In genomic region chr12:46354799-46355194, GRCh38 we compare ENCODE assay signal across 20 cellular contexts. TPM values are rescaled to one million over a fixed set of nuclear protein-coding genes. Genes with fewer than 3 reads are reported as not detected.
A peak's percentile ranks its signal among the peaks of the same experiment; 100 is the strongest.
DNase-seq lines count a peak whose midpoint lies in the region; ATAC-seq and TF ChIP-seq lines count a peak whose summit lies in the region.
"Had no signal": no experiment of that assay in that cellular context is flagged by ENCODE, and none has a peak within 500 bp of the region (broad histone marks: within the 10 kb centered on the region; RNA-seq: fewer than 3 reads in every experiment).

No MANE protein-coding gene starts in this region.

- H3K9ac ChIP-seq in PC-3 (ENCODE audit: low read length) = no peak overlapping the region
- H3K9ac ChIP-seq: BLaER1 treated with 17β-estradiol and CSF1 and Interleukin-3, amounts not matched to agents 10 nM and 100 nM had no signal

- peaks cover 27% of the 10 kb centered on the region for H3F3A ChIP-seq in PC-3 (ENCODE audit: low read length, unreplicated experiment)

- CTCF ChIA-PET in PC-3 (lab: Charles Lee) = no interaction called here

- DNase-seq in D341Med (ENCODE audit: low spot score) (peak; percentile 18), kidney glomerular epithelial cell (lab: John Stamatoyannopoulos, UW) (peak; percentile 29), PC-3 (no peak)
- DNase-seq in activated naive CD4-positive, alpha-beta T cell (lab: John Stamatoyannopoulos, UW) = no peak
- DNase-seq: Caco-2, GF-D8, NCI-H1092 treated with DMSO at 0.1 percent for 48 hours, NCI-H1436, NCI-H187, NCI-H2107, NCI-H524, NCI-H774, SJCRH30 had no signal

- POLR2A ChIA-PET in PC-3 (lab: Charles Lee; ENCODE audit: unreplicated experiment) = no interaction called here

- no peaks in the 10 kb centered on the region for H3K79me2 ChIP-seq in PC-3 (ENCODE audit: low read length)

- H3K4me3 ChIP-seq in PC-3 (ENCODE audit: low read length) = no peak overlapping the region
- H3K4me3 ChIP-seq: A549; BLaER1 treated with 17β-estradiol and CSF1 and Interleukin-3, amounts not matched to agents 10 nM and 100 nM; K562; SJCRH30 had no signal

- H3K9me3 ChIP-seq in PC-3 (ENCODE audit: low read length) = no peaks in the 10 kb centered on the region
- H3K9me3 ChIP-seq: A549, Caco-2, SJCRH30 had no signal

- 0 out of 2 replicates have a peak, but pooled peaks have one; percentile 13 for TF ChIP-seq RAD21 in Ishikawa (IDR thresholded peaks at IDR 0.05; ENCODE audit: low read depth)

- TF ChIP-seq CTCF in nephron (IDR thresholded peaks at IDR 0.05; ENCODE audit: unreplicated experiment in 3 of 3) (no peak), PC-3 (conservative IDR thresholded peaks at IDR 0.05; ENCODE audit: low read depth, low read length) (no peak)

- no peak overlapping the region for H3K4me2 ChIP-seq in PC-3 (ENCODE audit: low read length)
- H3K4me2 ChIP-seq: A549; BLaER1 treated with 17β-estradiol and CSF1 and Interleukin-3, amounts not matched to agents 10 nM and 100 nM had no signal

- peak overlapping the region; percentile 47 to 86 (median 61) for H3K27ac Mint-ChIP-seq in nephron

- no peaks in the 10 kb centered on the region for H3K9me2 ChIP-seq in PC-3 (replicated peaks; ENCODE audit: low read length)

- TF ChIP-seq EP300 in Ishikawa (IDR thresholded peaks at IDR 0.05; ENCODE audit: borderline replicate concordance) = peak; percentile 96

- no peaks in the 10 kb centered on the region for H3K27me3 Mint-ChIP-seq in nephron (ENCODE audit: low read depth)

- H3K4me1 Mint-ChIP-seq in nephron = peaks cover 7% of the 10 kb centered on the region

- no peaks in the 10 kb centered on the region for H3K9me3 Mint-ChIP-seq in nephron
- H3K9me3 Mint-ChIP-seq: CD4-positive, alpha-beta memory T cell had no signal

- H3K4me1 ChIP-seq in PC-3 (ENCODE audit: insufficient read depth, low read length) = no peaks in the 10 kb centered on the region
- H3K4me1 ChIP-seq: BLaER1 treated with 17β-estradiol and CSF1 and Interleukin-3, amounts not matched to agents 10 nM and 100 nM; SJCRH30 had no signal

- no peaks in the 10 kb centered on the region for H3K27me3 ChIP-seq in PC-3 (ENCODE audit: low read length)
- H3K27me3 ChIP-seq: BLaER1 treated with 17β-estradiol and CSF1 and Interleukin-3, amounts not matched to agents 10 nM and 100 nM; SJCRH30 had no signal

- no peak overlapping the region for H2AFZ ChIP-seq in PC-3 (ENCODE audit: low read length)

- H3K36me3 ChIP-seq in PC-3 (ENCODE audit: low read depth, low read length) = peaks cover 13% of the 10 kb centered on the region

- H3K4me3 Mint-ChIP-seq in nephron = no peak overlapping the region
- H3K4me3 Mint-ChIP-seq: CD4-positive, alpha-beta memory T cell had no signal

- peaks cover 17% of the 10 kb centered on the region for H3K36me3 Mint-ChIP-seq in nephron (ENCODE audit: low read depth)

- peaks cover 24% of the 10 kb centered on the region for H4K20me1 ChIP-seq in PC-3 (ENCODE audit: low read length)

- no peak for ATAC-seq in PC-3
- no peak for ATAC-seq in HG03521 (IDR thresholded peaks at IDR 0.05; ENCODE audit: unreplicated experiment)
- ATAC-seq: K562 had no signal

- no peak overlapping the region for H3K27ac ChIP-seq in PC-3 (ENCODE audit: low read length)
- H3K27ac ChIP-seq: A549; BLaER1 treated with 17β-estradiol and CSF1 and Interleukin-3, amounts not matched to agents 10 nM and 100 nM; SJCRH30 had no signal

- intact Hi-C loops in PC-3 (cut with micrococcal nuclease) = loop anchor here (5.0 kb wide), 3 partner anchors 202 to 362 kb away; partner anchors contain the start of gene SCAF11

- no TSS peak for BruUV-seq in PC-3 (replicated peaks; lab: Mats Ljungman, UMichigan)

TF ChIP-seq in Ishikawa, 13 proteins besides CTCF, POLR2A, EP300 and RAD21:
- TF ChIP-seq USF1 (IDR thresholded peaks at IDR 0.05) = no peak
- TF ChIP-seq CREB1 (IDR thresholded peaks at IDR 0.05; ENCODE audit: low read depth) = no peak
- TF ChIP-seq FOXM1 (IDR thresholded peaks at IDR 0.05; ENCODE audit: borderline replicate concordance, low read depth) = peak; percentile 85
- peak; percentile 74 for TF ChIP-seq NFIC (IDR thresholded peaks at IDR 0.05)
- TF ChIP-seq ZBTB7A (IDR thresholded peaks at IDR 0.05; ENCODE audit: low read depth) = peak; percentile 59; the same call in 1 of the 2 replicates
- no peak for TF ChIP-seq TAF1 (IDR thresholded peaks at IDR 0.05; ENCODE audit: low read depth)
- TF ChIP-seq YY1 (IDR thresholded peaks at IDR 0.05; ENCODE audit: low read depth) = 0 out of 2 replicates have a peak, but pooled peaks have one; percentile 45
- TF ChIP-seq CEBPB (IDR thresholded peaks at IDR 0.05) = peak; percentile 65
- TF ChIP-seq, protein P1, sequence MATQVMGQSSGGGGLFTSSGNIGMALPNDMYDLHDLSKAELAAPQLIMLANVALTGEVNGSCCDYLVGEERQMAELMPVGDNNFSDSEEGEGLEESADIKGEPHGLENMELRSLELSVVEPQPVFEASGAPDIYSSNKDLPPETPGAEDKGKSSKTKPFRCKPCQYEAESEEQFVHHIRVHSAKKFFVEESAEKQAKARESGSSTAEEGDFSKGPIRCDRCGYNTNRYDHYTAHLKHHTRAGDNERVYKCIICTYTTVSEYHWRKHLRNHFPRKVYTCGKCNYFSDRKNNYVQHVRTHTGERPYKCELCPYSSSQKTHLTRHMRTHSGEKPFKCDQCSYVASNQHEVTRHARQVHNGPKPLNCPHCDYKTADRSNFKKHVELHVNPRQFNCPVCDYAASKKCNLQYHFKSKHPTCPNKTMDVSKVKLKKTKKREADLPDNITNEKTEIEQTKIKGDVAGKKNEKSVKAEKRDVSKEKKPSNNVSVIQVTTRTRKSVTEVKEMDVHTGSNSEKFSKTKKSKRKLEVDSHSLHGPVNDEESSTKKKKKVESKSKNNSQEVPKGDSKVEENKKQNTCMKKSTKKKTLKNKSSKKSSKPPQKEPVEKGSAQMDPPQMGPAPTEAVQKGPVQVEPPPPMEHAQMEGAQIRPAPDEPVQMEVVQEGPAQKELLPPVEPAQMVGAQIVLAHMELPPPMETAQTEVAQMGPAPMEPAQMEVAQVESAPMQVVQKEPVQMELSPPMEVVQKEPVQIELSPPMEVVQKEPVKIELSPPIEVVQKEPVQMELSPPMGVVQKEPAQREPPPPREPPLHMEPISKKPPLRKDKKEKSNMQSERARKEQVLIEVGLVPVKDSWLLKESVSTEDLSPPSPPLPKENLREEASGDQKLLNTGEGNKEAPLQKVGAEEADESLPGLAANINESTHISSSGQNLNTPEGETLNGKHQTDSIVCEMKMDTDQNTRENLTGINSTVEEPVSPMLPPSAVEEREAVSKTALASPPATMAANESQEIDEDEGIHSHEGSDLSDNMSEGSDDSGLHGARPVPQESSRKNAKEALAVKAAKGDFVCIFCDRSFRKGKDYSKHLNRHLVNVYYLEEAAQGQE (IDR thresholded peaks at IDR 0.05; ENCODE audit: low read depth) = no peak
- peak; percentile 99 for TF ChIP-seq TCF12 (IDR thresholded peaks at IDR 0.05; ENCODE audit: low read depth)
- TF ChIP-seq, protein P2, sequence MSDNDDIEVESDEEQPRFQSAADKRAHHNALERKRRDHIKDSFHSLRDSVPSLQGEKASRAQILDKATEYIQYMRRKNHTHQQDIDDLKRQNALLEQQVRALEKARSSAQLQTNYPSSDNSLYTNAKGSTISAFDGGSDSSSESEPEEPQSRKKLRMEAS (IDR thresholded peaks at IDR 0.05) = no peak; the same call in 1 of the 2 replicates
- no peak for TF ChIP-seq EGR1 (IDR thresholded peaks at IDR 0.05)
- peak; percentile 95 for TF ChIP-seq TEAD4 (IDR thresholded peaks at IDR 0.05)

RNA-seq across cellular contexts. Expression of gene SLC38A2, which starts 17.8 kb away (rescaled TPM):
- total RNA-seq in PC-3 (2014; rRNA removed) = 214 and 232 TPM in 2 replicates

Comparison
In these comparisons a context has a peak if more than half of its experiments do, and no peak if none do; other contexts are left out.
1. DNase-seq: peak in D341Med (single experiment) and kidney glomerular epithelial cell (single experiment); none in PC-3 (single experiment) and activated naive CD4-positive, alpha-beta T cell (0 of 4).